19 cellular contexts compared by ENCODE assay signal in the genomic region with DNA sequence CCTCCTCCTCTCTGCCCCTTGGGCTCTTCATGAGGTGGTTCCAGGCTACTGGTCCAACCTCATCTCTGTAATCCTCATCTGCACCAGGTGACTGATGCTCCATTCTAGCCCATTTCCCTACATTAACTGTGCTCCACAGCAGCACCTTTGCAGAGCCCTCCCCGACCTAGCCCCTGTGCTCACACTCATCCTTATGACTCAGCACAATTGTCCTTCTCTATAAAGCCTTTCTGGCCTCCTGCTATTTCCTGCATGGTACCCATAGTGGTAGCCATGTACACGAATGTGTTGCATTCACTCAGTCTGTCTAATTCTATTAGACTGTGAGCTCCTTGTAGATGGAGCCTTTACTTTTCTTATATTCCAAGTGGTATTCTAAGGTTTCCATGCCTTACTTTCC.
"Had no signal": no experiment of that assay in that cellular context is flagged by ENCODE, and none has a peak within 500 bp of the region (broad histone marks: within the 10 kb centered on the region; RNA-seq: fewer than 3 reads in every experiment).

No MANE protein-coding gene starts in this region.

- ATAC-seq: esophagus mucosa; heart right ventricle; left lobe of liver; naive thymus-derived CD4-positive, alpha-beta T cell; stimulated activated naive B cell treated with anti-CD40 and anti-IgM and Interleukin-4, amounts not matched to agents 10 μg/mL and 1 μg/mL and 100 μg/mL, for 72 hours; stimulated activated naive CD8-positive, alpha-beta T cell treated with anti-CD3 and anti-CD28 coated beads, Interleukin-15, amount 100 ng/mL, for 72 hours had no signal

- DNase-seq: colonic mucosa; dorsolateral prefrontal cortex; effector CD8-positive, alpha-beta T cell; heart right ventricle; islet precursor cell; mammary epithelial cell; naive thymus-derived CD4-positive, alpha-beta T cell; nephron progenitor cell; posterior cingulate gyrus; sigmoid colon; stimulated activated CD4-positive, alpha-beta T cell treated with anti-CD3 and anti-CD28 coated beads, Interleukin-2, amount 100 ng/mL, for 24 hours; stimulated activated CD4-positive, alpha-beta T cell treated with anti-CD3 and anti-CD28 coated beads, Interleukin-4, amount 100 ng/mL, for 4 hours; stimulated activated naive B cell treated with anti-CD40 and anti-IgM and Interleukin-4, amounts not matched to agents 10 μg/mL and 1 μg/mL and 100 μg/mL, for 72 hours; stimulated activated naive CD8-positive, alpha-beta T cell treated with anti-CD3 and anti-CD28 coated beads, Interleukin-15, amount 100 ng/mL, for 72 hours had no signal

- H3K4me3 ChIP-seq: colonic mucosa, dorsolateral prefrontal cortex, heart right ventricle, sigmoid colon, skin epidermis, thoracic aorta had no signal

- H3K9me3 ChIP-seq: colonic mucosa, heart right ventricle, sigmoid colon, thoracic aorta had no signal

- H3K27ac Mint-ChIP-seq: nephron progenitor cell; stimulated activated naive B cell treated with anti-CD40 and anti-IgM and Interleukin-4, amounts not matched to agents 10 μg/mL and 1 μg/mL and 100 μg/mL, for 72 hours; stimulated activated naive CD8-positive, alpha-beta T cell treated with anti-CD3 and anti-CD28 coated beads, Interleukin-15, amount 100 ng/mL, for 72 hours; type B pancreatic cell had no signal

- H3K4me3 Mint-ChIP-seq: naive thymus-derived CD4-positive, alpha-beta T cell; nephron progenitor cell; stimulated activated naive B cell treated with anti-CD40 and anti-IgM and Interleukin-4, amounts not matched to agents 10 μg/mL and 1 μg/mL and 100 μg/mL, for 72 hours; stimulated activated naive CD8-positive, alpha-beta T cell treated with anti-CD3 and anti-CD28 coated beads, Interleukin-15, amount 100 ng/mL, for 72 hours; type B pancreatic cell had no signal

- H3K9me3 Mint-ChIP-seq: nephron progenitor cell; stimulated activated naive B cell treated with anti-CD40 and anti-IgM and Interleukin-4, amounts not matched to agents 10 μg/mL and 1 μg/mL and 100 μg/mL, for 72 hours; stimulated activated naive CD8-positive, alpha-beta T cell treated with anti-CD3 and anti-CD28 coated beads, Interleukin-15, amount 100 ng/mL, for 72 hours had no signal

- H3K27me3 Mint-ChIP-seq: naive thymus-derived CD4-positive, alpha-beta T cell; stimulated activated naive B cell treated with anti-CD40 and anti-IgM and Interleukin-4, amounts not matched to agents 10 μg/mL and 1 μg/mL and 100 μg/mL, for 72 hours; stimulated activated naive CD8-positive, alpha-beta T cell treated with anti-CD3 and anti-CD28 coated beads, Interleukin-15, amount 100 ng/mL, for 72 hours; type B pancreatic cell had no signal

- H3K27me3 ChIP-seq: colonic mucosa, dorsolateral prefrontal cortex, heart right ventricle, sigmoid colon had no signal

- H3K4me1 Mint-ChIP-seq: nephron progenitor cell had no signal

- H3K36me3 ChIP-seq: colonic mucosa, heart right ventricle, sigmoid colon, thoracic aorta had no signal

- H3K36me3 Mint-ChIP-seq: type B pancreatic cell had no signal

- H3K4me1 ChIP-seq: colonic mucosa, sigmoid colon had no signal

- H3K27ac ChIP-seq: colonic mucosa, dorsolateral prefrontal cortex, heart right ventricle, sigmoid colon, skin epidermis, thoracic aorta had no signal
